ENCODE assay signal across 19 cellular contexts in the genomic region with DNA sequence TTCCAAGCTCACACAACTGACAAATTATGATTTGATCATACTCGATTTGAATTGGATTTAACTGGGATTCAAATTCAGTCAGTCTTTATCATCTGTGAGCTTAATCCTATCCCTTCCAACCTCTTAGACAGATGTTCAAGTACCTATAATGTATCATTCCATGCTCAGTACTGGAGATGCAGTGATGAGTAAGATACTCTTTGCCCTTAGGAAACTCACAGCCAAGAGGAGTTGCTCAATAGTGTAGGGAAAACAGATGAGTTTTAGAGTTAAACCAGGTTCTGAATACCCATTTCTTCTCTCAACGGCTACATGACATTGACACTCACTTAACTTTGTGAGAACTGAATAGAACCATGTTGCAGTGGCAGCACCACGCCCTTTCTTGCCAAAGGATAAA.
DNase-seq lines count a peak whose midpoint lies in the region; ATAC-seq, FAIRE-seq and TF ChIP-seq lines count a peak whose summit lies in the region.
"Had no signal": no experiment of that assay in that cellular context is flagged by ENCODE, and none has a peak within 500 bp of the region (broad histone marks: within the 10 kb centered on the region; RNA-seq: fewer than 3 reads in every experiment).

No MANE protein-coding gene starts in this region.

- H3K9me3 ChIP-seq in HepG2 (ENCODE audit: low read length) (no peaks in the 10 kb centered on the region), PC-3 (ENCODE audit: low read length) (no peaks in the 10 kb centered on the region)
- H3K9me3 ChIP-seq: gastroesophageal sphincter, neutrophil, right atrium auricular region, SK-N-SH, upper lobe of left lung had no signal

- H2AFZ ChIP-seq in HepG2 (ENCODE audit: low read length): no peak overlapping the region
- H2AFZ ChIP-seq in PC-3 (ENCODE audit: low read length): no peak overlapping the region

- H3K36me3 ChIP-seq in HepG2 (replicated peaks in 1 of 2; ENCODE audit: control insufficient read depth in 1 of 2, insufficient read depth in 2 of 2, low read length in 2 of 2): peaks cover 11 to 34% of the 10 kb centered on the region in 2 experiments
- peaks cover 9% of the 10 kb centered on the region for H3K36me3 ChIP-seq in PC-3 (ENCODE audit: low read depth, low read length)

- no peaks in the 10 kb centered on the region for H3K9me2 ChIP-seq in PC-3 (replicated peaks; ENCODE audit: low read length)
- H3K9me2 ChIP-seq: SK-N-SH had no signal

- peak; percentile 8 for DNase-seq in AG08396 (ENCODE audit: low spot score)
- DNase-seq in HCEC 1CT: peak; percentile 58
- peak; percentile 67 for DNase-seq in choroid plexus epithelial cell (ENCODE audit: low read depth)
- DNase-seq in HepG2 (ENCODE audit: low spot score): no peak
- DNase-seq in stimulated activated CD4-positive, alpha-beta T cell treated with anti-CD3 and anti-CD28 coated beads, Interleukin-12 subunit alpha, Interleukin-12 subunit beta, amount 100 ng/mL, for 4 hours: no peak
- DNase-seq in NOMO-1 treated with DMSO at 0.1 percent for 48 hours (lab: John Stamatoyannopoulos, UW; ENCODE audit: unreplicated experiment): no peak
- no peak for DNase-seq in PC-3
- DNase-seq: activated CD4-positive, CD25-positive, alpha-beta regulatory T cell treated with anti-CD3 and anti-CD28 coated beads, Interleukin-2, amount 50 U/mL, for 72 hours; DMS79 treated with DMSO at 0.1 percent for 48 hours; endodermal cell; NCI-H2107; NCI-H69; SK-N-SH; upper lobe of left lung had no signal

- in situ Hi-C loops in HepG2 (cut with HindIII; ENCODE audit: extremely low pct_ligation_motif_present, low pct_unique_long_range_greater_than_20kb): no loop called here

- no peak for TF ChIP-seq RAD21 in HepG2 (CRISPR knock-in tag; IDR thresholded peaks at IDR 0.05)

- no peak for FAIRE-seq in HepG2 (lab: Jason Lieb, UNC)

- TF ChIP-seq POLR2A in HepG2 (IDR thresholded peaks at IDR 0.05; ENCODE audit: insufficient read depth in 1 of 2, low read depth in 2 of 2, low read length in 2 of 2): no peak

- no peaks in the 10 kb centered on the region for H3F3A ChIP-seq in PC-3 (ENCODE audit: low read length, unreplicated experiment)

- no peak overlapping the region for H3K4me2 ChIP-seq in HepG2 (ENCODE audit: low read depth, low read length)
- H3K4me2 ChIP-seq in PC-3 (ENCODE audit: low read length): no peak overlapping the region
- H3K4me2 ChIP-seq: SK-N-SH had no signal

- ATAC-seq in HepG2: no peak
- no peak for ATAC-seq in PC-3
- ATAC-seq in HG03039 (IDR thresholded peaks at IDR 0.05; ENCODE audit: unreplicated experiment): no peak
- ATAC-seq: activated T-helper 17 cell treated with anti-CD3 and anti-CD28 coated beads, Interleukin-2, amount 50 U/mL, for 72 hours; gastroesophageal sphincter had no signal

- H3K4me3 ChIP-seq in choroid plexus epithelial cell (ENCODE audit: low read depth, low read length) (no peak overlapping the region), HepG2 (replicated peaks in 1 of 3; ENCODE audit: insufficient read depth in 1 of 3, low read depth in 2 of 3, low read length in 3 of 3) (no peak overlapping the region), PC-3 (ENCODE audit: low read length) (no peak overlapping the region)
- H3K4me3 ChIP-seq: gastroesophageal sphincter, right atrium auricular region, upper lobe of left lung had no signal

- TF ChIP-seq CTCF in choroid plexus epithelial cell (conservative IDR thresholded peaks at IDR 0.05; ENCODE audit: low read depth, low read length) (no peak), HepG2 (CRISPR knock-in tag; IDR thresholded peaks at IDR 0.05) (no peak), PC-3 (conservative IDR thresholded peaks at IDR 0.05; ENCODE audit: low read depth, low read length) (no peak)

- H3K79me2 ChIP-seq in HepG2 (ENCODE audit: insufficient read depth, low read length) (no peaks in the 10 kb centered on the region), PC-3 (ENCODE audit: low read length) (no peaks in the 10 kb centered on the region)

- 92% methylated on average over 3 of the region's 3 CpGs for WGBS in HepG2 (ENCODE audit: low lambda C conversion rate)

- H3K27me3 ChIP-seq in HepG2 (ENCODE audit: control insufficient read depth in 1 of 2, insufficient read depth in 2 of 2, low read length in 2 of 2) (no peaks in the 10 kb centered on the region), PC-3 (ENCODE audit: low read length) (no peaks in the 10 kb centered on the region)
- H3K27me3 ChIP-seq: gastroesophageal sphincter, neutrophil, right atrium auricular region, upper lobe of left lung had no signal

- no peak for TF ChIP-seq EP300 in HepG2 (IDR thresholded peaks at IDR 0.05; ENCODE audit: low read depth in 2 of 2, low read length in 2 of 2)
- no peak for TF ChIP-seq EP300 in HepG2 (CRISPR knock-in tag; IDR thresholded peaks at IDR 0.05; ENCODE audit: borderline replicate concordance)

- no TSS peak for BruUV-seq in HepG2 (replicated peaks; lab: Mats Ljungman, UMichigan)
- BruUV-seq in PC-3 (replicated peaks; lab: Mats Ljungman, UMichigan): no TSS peak

- CTCF ChIA-PET in HepG2 (lab: Yijun Ruan, JAX; ENCODE audit: low intra/inter-chr PET ratio, low total read pairs): no interaction called here
- CTCF ChIA-PET in PC-3 (lab: Charles Lee): interaction anchor here (0.6 kb wide), 1 partner anchor 335 kb away, joined by 3 read pairs; no protein-coding TSS in a partner anchor

- H3K4me1 ChIP-seq in HepG2 (ENCODE audit: insufficient read depth, low read length) (no peaks in the 10 kb centered on the region), PC-3 (ENCODE audit: insufficient read depth, low read length) (no peaks in the 10 kb centered on the region)
- H3K4me1 ChIP-seq: right atrium auricular region, upper lobe of left lung had no signal

- no peak overlapping the region for H3K27ac ChIP-seq in HepG2 (ENCODE audit: extremely low read length, insufficient read depth, low read length)
- H3K27ac ChIP-seq in PC-3 (ENCODE audit: low read length): no peak overlapping the region
- H3K27ac ChIP-seq: gastroesophageal sphincter, neutrophil, right atrium auricular region, upper lobe of left lung had no signal

- no peak overlapping the region for H3K9ac ChIP-seq in HepG2 (ENCODE audit: insufficient read depth, low read depth, low read length)
- no peak overlapping the region for H3K9ac ChIP-seq in PC-3 (ENCODE audit: low read length)
- H3K9ac ChIP-seq: SK-N-SH had no signal

- POLR2A ChIA-PET in HepG2 (lab: Yijun Ruan, JAX): no interaction called here
- POLR2A ChIA-PET in PC-3 (lab: Charles Lee; ENCODE audit: unreplicated experiment): no interaction called here

- intact Hi-C loops in HepG2 (cut with micrococcal nuclease; ENCODE audit: unreplicated experiment) (loop anchor here (5.0 kb wide), 1 partner anchor 69 kb away; no protein-coding TSS in a partner anchor), PC-3 (cut with micrococcal nuclease) (loop anchor here (5.0 to 10.0 kb wide), 2 partner anchors 334 to 417 kb away; no protein-coding TSS in a partner anchor)

- H4K20me1 ChIP-seq in HepG2 (ENCODE audit: insufficient read depth, low read length) (no peaks in the 10 kb centered on the region), PC-3 (ENCODE audit: low read length) (no peaks in the 10 kb centered on the region)

TF ChIP-seq in HepG2, 621 proteins besides CTCF, POLR2A, EP300 and RAD21:
- TF ChIP-seq SIN3A (IDR thresholded peaks at IDR 0.05; ENCODE audit: borderline replicate concordance, low read depth, low read length) (no peak), CEBPB (IDR thresholded peaks at IDR 0.05; ENCODE audit: borderline replicate concordance, low read depth, low read length) (peak; percentile 26; the same call in 1 of the 2 replicates)

Comparison
In these comparisons a context has a peak if more than half of its experiments do, and no peak if none do; other contexts are left out.
1. DNase-seq: peak in AG08396 (single experiment), HCEC 1CT (single experiment) and choroid plexus epithelial cell (single experiment); none in HepG2 (single experiment), stimulated activated CD4-positive, alpha-beta T cell treated with anti-CD3 and anti-CD28 coated beads, Interleukin-12 subunit alpha, Interleukin-12 subunit beta, amount 100 ng/mL, for 4 hours (single experiment), NOMO-1 treated with DMSO at 0.1 percent for 48 hours (single experiment) and PC-3 (single experiment).